In genomic region chr19:54021363-54021762, GRCh38 we compare ENCODE assay signal across 26 cellular contexts. TPM values are rescaled to one million over a fixed set of nuclear protein-coding genes. Genes with fewer than 3 reads are reported as not detected.
A peak's percentile ranks its signal among the peaks of the same experiment; 100 is the strongest.
DNase-seq lines count a peak whose midpoint lies in the region; ATAC-seq and TF ChIP-seq lines count a peak whose summit lies in the region.
"Had no signal": no experiment of that assay in that cellular context is flagged by ENCODE, and none has a peak within 500 bp of the region (broad histone marks: within the 10 kb centered on the region; RNA-seq: fewer than 3 reads in every experiment).

No MANE protein-coding gene starts in this region.

- H3K36me3 ChIP-seq in Panc1 (ENCODE audit: control insufficient read depth, insufficient read depth, low read length): no peaks in the 10 kb centered on the region

- H3K9me3 Mint-ChIP-seq in natural killer cell treated with Interleukin-12 subunit alpha and Interleukin-12 subunit beta and Interleukin-15 and Interleukin-18, amount 100 ng/mL, for 72 hours: no peaks in the 10 kb centered on the region
- no peaks in the 10 kb centered on the region for H3K9me3 Mint-ChIP-seq in natural killer cell
- H3K9me3 Mint-ChIP-seq in endothelial cell (ENCODE audit: unreplicated experiment): no peaks in the 10 kb centered on the region
- H3K9me3 Mint-ChIP-seq in stimulated activated effector memory CD8-positive, alpha-beta T cell treated with anti-CD3 and anti-CD28 coated beads, Interleukin-12 subunit alpha, Interleukin-12 subunit beta, amount 100 ng/mL, for 72 hours: no peaks in the 10 kb centered on the region

- DNase-seq in natural killer cell treated with Interleukin-12 subunit alpha and Interleukin-12 subunit beta and Interleukin-15 and Interleukin-18, amount 100 ng/mL, for 72 hours (ENCODE audit: low spot score): peak; percentile 50
- DNase-seq in natural killer cell (no peak), Panc1 (ENCODE audit: low read depth, low spot score) (no peak), endothelial cell (ENCODE audit: low spot score) (no peak), DMS53 (lab: John Stamatoyannopoulos, UW) (no peak)
- no peak for DNase-seq in stimulated activated effector memory CD8-positive, alpha-beta T cell treated with anti-CD3 and anti-CD28 coated beads, Interleukin-12 subunit alpha, Interleukin-12 subunit beta, amount 100 ng/mL, for 72 hours (ENCODE audit: low spot score in 2 of 2)
- DNase-seq: 8988T, AML-193, DMS79 treated with DMSO at 0.1 percent for 48 hours, GM23248, H9, Karpas-422, MV-4-11, NCI-H1694 treated with DMSO at 0.1 percent for 48 hours, NCI-H2081 treated with DMSO at 0.1 percent for 48 hours, NCI-H2171 treated with DMSO at 0.1 percent for 48 hours, NCI-H526, SHP77 treated with DMSO at 0.1 percent for 48 hours, SK-N-SH had no signal

- H3K27ac Mint-ChIP-seq in natural killer cell treated with Interleukin-12 subunit alpha and Interleukin-12 subunit beta and Interleukin-15 and Interleukin-18, amount 100 ng/mL, for 72 hours: no peak overlapping the region
- H3K27ac Mint-ChIP-seq in natural killer cell: peak overlapping the region in 1 of 2 donors; percentile 6
- no peak overlapping the region for H3K27ac Mint-ChIP-seq in endothelial cell (ENCODE audit: unreplicated experiment)
- H3K27ac Mint-ChIP-seq in stimulated activated effector memory CD8-positive, alpha-beta T cell treated with anti-CD3 and anti-CD28 coated beads, Interleukin-12 subunit alpha, Interleukin-12 subunit beta, amount 100 ng/mL, for 72 hours: peak overlapping the region; percentile 37
- H3K27ac Mint-ChIP-seq: H9 had no signal

- peaks cover 2 to 8% of the 10 kb centered on the region in 2 donors for H3K27me3 Mint-ChIP-seq in natural killer cell treated with Interleukin-12 subunit alpha and Interleukin-12 subunit beta and Interleukin-15 and Interleukin-18, amount 100 ng/mL, for 72 hours
- H3K27me3 Mint-ChIP-seq in natural killer cell (ENCODE audit: low read depth in 2 of 2) (peaks cover 8 to 15% of the 10 kb centered on the region in 2 donors), endothelial cell (ENCODE audit: unreplicated experiment) (no peaks in the 10 kb centered on the region)

- intact Hi-C loops in natural killer cell (cut with micrococcal nuclease): no loop called here
- intact Hi-C loops in Panc1 (cut with micrococcal nuclease; ENCODE audit: unreplicated experiment): loop anchor here (5.0 kb wide), 2 partner anchors 34 to 114 kb away; partner anchors contain the start of gene CACNG7

- H3K4me1 Mint-ChIP-seq in natural killer cell treated with Interleukin-12 subunit alpha and Interleukin-12 subunit beta and Interleukin-15 and Interleukin-18, amount 100 ng/mL, for 72 hours (ENCODE audit: low read depth in 2 of 2): peaks cover 0 to 8% of the 10 kb centered on the region in 2 donors
- H3K4me1 Mint-ChIP-seq in natural killer cell: peaks cover 0 to 14% of the 10 kb centered on the region in 2 donors
- peaks cover 3% of the 10 kb centered on the region for H3K4me1 Mint-ChIP-seq in endothelial cell (ENCODE audit: unreplicated experiment)
- peaks cover 15% of the 10 kb centered on the region for H3K4me1 Mint-ChIP-seq in stimulated activated effector memory CD8-positive, alpha-beta T cell treated with anti-CD3 and anti-CD28 coated beads, Interleukin-12 subunit alpha, Interleukin-12 subunit beta, amount 100 ng/mL, for 72 hours

- no peak overlapping the region for H3K4me3 ChIP-seq in Panc1 (ENCODE audit: low read depth in 2 of 2, low read length in 2 of 2)
- H3K4me3 ChIP-seq: GM23248 had no signal

- no peaks in the 10 kb centered on the region for H3K27me3 ChIP-seq in Panc1 (ENCODE audit: control insufficient read depth, insufficient read depth, low read length)

- TF ChIP-seq CTCF in natural killer cell (IDR thresholded peaks at IDR 0.05) (no peak), Panc1 (IDR thresholded peaks at IDR 0.05) (no peak), endothelial cell (IDR thresholded peaks at IDR 0.05; ENCODE audit: unreplicated experiment) (no peak)

- POLR2A ChIA-PET in Panc1 (lab: Charles Lee): interaction anchor here (1.2 kb wide), 1 partner anchor 40 kb away, joined by 3 read pairs; no protein-coding TSS in a partner anchor

- no TSS peak for BruUV-seq in Panc1 (replicated peaks; lab: Mats Ljungman, UMichigan)

- no peak overlapping the region for H3K4me3 Mint-ChIP-seq in natural killer cell treated with Interleukin-12 subunit alpha and Interleukin-12 subunit beta and Interleukin-15 and Interleukin-18, amount 100 ng/mL, for 72 hours
- H3K4me3 Mint-ChIP-seq in natural killer cell (no peak overlapping the region), endothelial cell (ENCODE audit: unreplicated experiment) (peak overlapping the region; percentile 17)
- no peak overlapping the region for H3K4me3 Mint-ChIP-seq in stimulated activated effector memory CD8-positive, alpha-beta T cell treated with anti-CD3 and anti-CD28 coated beads, Interleukin-12 subunit alpha, Interleukin-12 subunit beta, amount 100 ng/mL, for 72 hours

- ATAC-seq in natural killer cell treated with Interleukin-12 subunit alpha and Interleukin-12 subunit beta and Interleukin-15 and Interleukin-18, amount 100 ng/mL, for 72 hours: no peak
- ATAC-seq in natural killer cell: no peak
- ATAC-seq in Panc1: no peak
- no peak for ATAC-seq in stimulated activated effector memory CD8-positive, alpha-beta T cell treated with anti-CD3 and anti-CD28 coated beads, Interleukin-12 subunit alpha, Interleukin-12 subunit beta, amount 100 ng/mL, for 72 hours
- no peak for ATAC-seq in HG03108 (IDR thresholded peaks at IDR 0.05; ENCODE audit: unreplicated experiment)
- no peak for ATAC-seq in GM21529 (IDR thresholded peaks at IDR 0.05; ENCODE audit: unreplicated experiment)

- H3K9me3 ChIP-seq in Panc1 (ENCODE audit: control insufficient read depth, insufficient read depth, low read depth, low read length): no peaks in the 10 kb centered on the region
- H3K9me3 ChIP-seq: SK-N-SH had no signal

- CTCF ChIA-PET in Panc1 (lab: Charles Lee): interaction anchor here (0.6 kb wide), 1 partner anchor 180 kb away, joined by 4 read pairs; no protein-coding TSS in a partner anchor

- in situ Hi-C loops in Panc1 (cut with HindIII; ENCODE audit: low pct_unique_long_range_greater_than_20kb, low sequenced_read_pairs): no loop called here

- peaks cover 29% of the 10 kb centered on the region for H3K4me1 ChIP-seq in Panc1 (ENCODE audit: control insufficient read depth, insufficient read depth, low read length)

- H3K36me3 Mint-ChIP-seq in natural killer cell treated with Interleukin-12 subunit alpha and Interleukin-12 subunit beta and Interleukin-15 and Interleukin-18, amount 100 ng/mL, for 72 hours: no peaks in the 10 kb centered on the region
- H3K36me3 Mint-ChIP-seq in natural killer cell (no peaks in the 10 kb centered on the region), endothelial cell (ENCODE audit: low read depth, unreplicated experiment) (no peaks in the 10 kb centered on the region)
- no peaks in the 10 kb centered on the region for H3K36me3 Mint-ChIP-seq in stimulated activated effector memory CD8-positive, alpha-beta T cell treated with anti-CD3 and anti-CD28 coated beads, Interleukin-12 subunit alpha, Interleukin-12 subunit beta, amount 100 ng/mL, for 72 hours

- peak overlapping the region; percentile 96 for H3K27ac ChIP-seq in Panc1 (ENCODE audit: low read length)
- H3K27ac ChIP-seq: C4-2B had no signal

RNA-seq across cellular contexts. Expression of gene CACNG6, which starts 29.9 kb away (rescaled TPM):
- total RNA-seq in natural killer cell treated with Interleukin-12 subunit alpha and Interleukin-12 subunit beta and Interleukin-15 and Interleukin-18, amount 100 ng/mL, for 72 hours: under 1 TPM in 1 of 2 donors, not detected in 1; 0.53 TPM
- total RNA-seq in natural killer cell (10 to 100 TPM in 1 of 3 donors, not detected in 2; 11.5 TPM), Panc1 (2021; ENCODE audit: unreplicated experiment) (14.6 TPM), endothelial cell (ENCODE audit: unreplicated experiment) (0.21 TPM)
- 20.6 TPM for polyA plus RNA-seq in Panc1 (2012; ENCODE audit: insufficient read length)
- total RNA-seq: GM23248, RPMI7951 had no signal
- polyA plus RNA-seq: GM23248 had no signal

RNA-seq across cellular contexts. Expression of gene VSTM1, which starts 42.3 kb away (rescaled TPM):
- not detected for total RNA-seq in natural killer cell treated with Interleukin-12 subunit alpha and Interleukin-12 subunit beta and Interleukin-15 and Interleukin-18, amount 100 ng/mL, for 72 hours
- total RNA-seq in natural killer cell (1 to 10 TPM in 2 of 3 donors, under 1 TPM in 1; 0.72 to 2.8 (median 2.7) TPM), Panc1 (2021; ENCODE audit: unreplicated experiment) (1.5 TPM), endothelial cell (ENCODE audit: unreplicated experiment) (2.2 TPM)
- 0.59 TPM for polyA plus RNA-seq in Panc1 (2012; ENCODE audit: insufficient read length)
- total RNA-seq: GM23248, H9, M059J, OCI-LY7, RPMI7951 had no signal
- polyA plus RNA-seq: AG04450, GM23248 had no signal

RNA-seq across cellular contexts. Expression of gene CACNG8, which starts 58.6 kb away (rescaled TPM):
- 1 to 10 TPM in 1 of 2 donors, not detected in 1; 1.7 TPM for total RNA-seq in natural killer cell treated with Interleukin-12 subunit alpha and Interleukin-12 subunit beta and Interleukin-15 and Interleukin-18, amount 100 ng/mL, for 72 hours
- total RNA-seq in natural killer cell (1 to 10 TPM in 1 of 3 donors, not detected in 2; 2.3 TPM), Panc1 (2021; ENCODE audit: unreplicated experiment) (17.7 TPM), endothelial cell (ENCODE audit: unreplicated experiment) (12.9 TPM)
- 16.0 TPM for polyA plus RNA-seq in Panc1 (2012; ENCODE audit: insufficient read length)
- total RNA-seq: OCI-LY7 had no signal
- polyA plus RNA-seq: GM23248 had no signal

RNA-seq across cellular contexts. Expression of gene TARM1, which starts 59.8 kb away (rescaled TPM):
- total RNA-seq in natural killer cell treated with Interleukin-12 subunit alpha and Interleukin-12 subunit beta and Interleukin-15 and Interleukin-18, amount 100 ng/mL, for 72 hours: not detected
- total RNA-seq in natural killer cell (not detected), Panc1 (2021; ENCODE audit: unreplicated experiment) (not detected), endothelial cell (ENCODE audit: unreplicated experiment) (not detected)
- polyA plus RNA-seq in Panc1 (2012; ENCODE audit: insufficient read length): not detected
- total RNA-seq: GM23248, H9, M059J, OCI-LY7, RPMI7951 had no signal
- polyA plus RNA-seq: AG04450, GM23248, SK-N-SH had no signal
